In the genomic region with DNA sequence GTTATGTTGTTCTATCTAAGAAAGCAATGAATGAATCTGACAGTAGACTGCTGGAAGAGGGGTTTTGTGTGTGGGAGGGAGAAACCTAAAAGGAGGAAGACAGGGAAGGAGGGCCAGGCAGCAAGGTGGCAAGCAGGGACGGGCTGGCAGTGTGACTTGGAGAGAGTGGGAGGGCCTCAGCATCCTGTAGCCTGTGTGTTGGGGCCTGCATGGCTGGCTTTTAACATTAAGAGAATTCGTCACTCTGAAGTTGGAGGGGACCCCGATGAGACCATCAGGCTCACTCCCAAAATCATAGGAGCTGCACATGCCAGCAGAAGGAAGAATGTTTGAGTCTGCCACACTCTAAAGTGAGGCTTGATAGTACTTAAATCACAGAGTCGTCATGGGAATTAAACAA, we compare ENCODE assay signal across 31 cellular contexts.
"Had no signal": no experiment of that assay in that cellular context is flagged by ENCODE, and none has a peak within 500 bp of the region (broad histone marks: within the 10 kb centered on the region; RNA-seq: fewer than 3 reads in every experiment).

No MANE protein-coding gene starts in this region.

- H3K27me3 ChIP-seq: cardiac muscle cell, MG63, Peyer's patch had no signal

- H3K36me3 Mint-ChIP-seq: activated naive CD8-positive, alpha-beta T cell had no signal

- DNase-seq: activated B cell treated with CpG ODN at 0.5 μM for 24 hours; activated CD4-positive, alpha-beta T cell treated with anti-CD3 and anti-CD28 coated beads for 4 hours; activated CD4-positive, CD25-positive, alpha-beta regulatory T cell treated with anti-CD3 and anti-CD28 coated beads, Interleukin-2, amount 50 U/mL, for 72 hours; activated CD8-positive, alpha-beta T cell treated with anti-CD3 and anti-CD28 coated beads for 36 hours; activated gamma-delta T cell; activated naive CD4-positive, alpha-beta T cell treated with anti-CD3 and anti-CD28 coated beads for 36 hours; activated T-cell treated with anti-CD3 and anti-CD28 coated beads, Interleukin-2, amount 50 U/mL, for 1 hour; amniotic stem cell; aorta; Kasumi-1; KG1; MG63; NCI-H1048; NCI-H1105 treated with DMSO at 0.1 percent for 48 hours; NCI-H1436; NCI-H1694; NCI-H1930; NCI-H2081 treated with DMSO at 0.1 percent for 48 hours; NCI-H345; NCI-H524 treated with DMSO at 0.1 percent for 48 hours; PC-3; Peyer's patch; RPMI8226; SW 1271; T-helper 1 cell; T-helper 2 cell; T-helper 9 cell had no signal

- H3K4me3 Mint-ChIP-seq: activated B cell treated with CpG ODN at 0.5 μM for 24 hours; activated CD8-positive, alpha-beta T cell treated with anti-CD3 and anti-CD28 coated beads for 36 hours; activated naive CD4-positive, alpha-beta T cell treated with anti-CD3 and anti-CD28 coated beads for 36 hours; activated naive CD8-positive, alpha-beta T cell had no signal

- H3K4me3 ChIP-seq: cardiac muscle cell, MG63, Peyer's patch had no signal

- H3K36me3 ChIP-seq: cardiac muscle cell, MG63, Peyer's patch had no signal

- H3K27me3 Mint-ChIP-seq: activated naive CD8-positive, alpha-beta T cell had no signal

- H3K27ac Mint-ChIP-seq: activated B cell treated with CpG ODN at 0.5 μM for 24 hours; activated CD8-positive, alpha-beta T cell treated with anti-CD3 and anti-CD28 coated beads for 36 hours; activated naive CD4-positive, alpha-beta T cell treated with anti-CD3 and anti-CD28 coated beads for 36 hours; activated naive CD8-positive, alpha-beta T cell; activated T-helper 2 cell treated with anti-CD3 and anti-CD28 coated beads, Interferon-gamma antibody, Interleukin-2, Interleukin-4, amounts not matched to agents 10 μg/mL and 5 μg/mL and 100 μg/mL, durations not matched to agents 14 hours and 24 hours and 36 hours had no signal

- H3K27ac ChIP-seq: cardiac muscle cell, Peyer's patch, VCaP had no signal

- H3K9me3 ChIP-seq: MG63, Peyer's patch had no signal

- H3K9me3 Mint-ChIP-seq: activated B cell treated with CpG ODN at 0.5 μM for 24 hours; activated CD8-positive, alpha-beta T cell treated with anti-CD3 and anti-CD28 coated beads for 36 hours; activated naive CD4-positive, alpha-beta T cell treated with anti-CD3 and anti-CD28 coated beads for 36 hours; activated T-helper 2 cell treated with anti-CD3 and anti-CD28 coated beads, Interferon-gamma antibody, Interleukin-2, Interleukin-4, amounts not matched to agents 10 μg/mL and 5 μg/mL and 100 μg/mL, durations not matched to agents 14 hours and 24 hours and 36 hours had no signal

- H3K4me1 Mint-ChIP-seq: activated B cell treated with CpG ODN at 0.5 μM for 24 hours had no signal

- ATAC-seq: activated CD8-positive, alpha-beta T cell treated with anti-CD3 and anti-CD28 coated beads for 36 hours; PC-3 had no signal

- H3K4me1 ChIP-seq: Peyer's patch had no signal
